ENCODE assay signal across 12 cellular contexts in genomic region chr2:12170151-12170550, GRCh38.
DNase-seq lines count a peak whose midpoint lies in the region; ATAC-seq and TF ChIP-seq lines count a peak whose summit lies in the region.
"Had no signal": no experiment of that assay in that cellular context is flagged by ENCODE, and none has a peak within 500 bp of the region (broad histone marks: within the 10 kb centered on the region; RNA-seq: fewer than 3 reads in every experiment).

No MANE protein-coding gene starts in this region.

- H3K4me1 Mint-ChIP-seq in MCF 10A (ENCODE audit: insufficient read depth, unreplicated experiment) (no peaks in the 10 kb centered on the region), nephron (peaks cover 43% of the 10 kb centered on the region)

- H3K9me3 ChIP-seq in breast epithelium (no peaks in the 10 kb centered on the region), esophagus muscularis mucosa (no peaks in the 10 kb centered on the region), upper lobe of right lung (no peaks in the 10 kb centered on the region)
- H3K9me3 ChIP-seq: A549 had no signal

- no peaks in the 10 kb centered on the region for H3K36me3 ChIP-seq in breast epithelium
- no peaks in the 10 kb centered on the region for H3K36me3 ChIP-seq in esophagus muscularis mucosa
- H3K36me3 ChIP-seq in upper lobe of right lung: no peaks in the 10 kb centered on the region

- BruUV-seq in MCF 10A (replicated peaks; lab: Mats Ljungman, UMichigan): no TSS peak

- no peak for TF ChIP-seq EP300 in esophagus muscularis mucosa (IDR thresholded peaks at IDR 0.05)

- no peak overlapping the region for H3K4me3 Mint-ChIP-seq in MCF 10A (ENCODE audit: unreplicated experiment)
- H3K4me3 Mint-ChIP-seq in nephron: no peak overlapping the region
- H3K4me3 Mint-ChIP-seq: neural crest cell had no signal

- WGBS in esophagus muscularis mucosa: 12% methylated on average over 5 of the region's 5 CpGs

- peak overlapping the region; percentile 85 to 86 for H3K27ac ChIP-seq in breast epithelium
- peak overlapping the region; percentile 60 to 67 (median 64) for H3K27ac ChIP-seq in esophagus muscularis mucosa (replicated peaks in 1 of 4)
- H3K27ac ChIP-seq in upper lobe of right lung: peak overlapping the region; percentile 17
- H3K27ac ChIP-seq: A549 had no signal

- no peaks in the 10 kb centered on the region for H3K27me3 Mint-ChIP-seq in MCF 10A (ENCODE audit: insufficient read depth, unreplicated experiment)
- peaks cover 4% of the 10 kb centered on the region for H3K27me3 Mint-ChIP-seq in nephron (ENCODE audit: low read depth)

- intact Hi-C loops in breast epithelium (cut with DNase I; ENCODE audit: low total_unique reads): no loop called here
- intact Hi-C loops in MCF 10A (cut with micrococcal nuclease): loop anchor here (5.0 kb wide), 1 partner anchor 837 kb away; no protein-coding TSS in a partner anchor
- intact Hi-C loops in esophagus muscularis mucosa (cut with DNase I): no loop called here
- intact Hi-C loops in upper lobe of right lung (cut with DNase I): no loop called here

- DNase-seq in breast epithelium (ENCODE audit: low spot score in 2 of 2): no peak
- DNase-seq in MCF 10A (ENCODE audit: unreplicated experiment): no peak
- no peak for DNase-seq in esophagus muscularis mucosa (ENCODE audit: extremely low spot score)
- no peak for DNase-seq in upper lobe of right lung
- no peak for DNase-seq in stimulated activated CD4-positive, alpha-beta T cell treated with anti-CD3 and anti-CD28 coated beads, Interleukin-4, amount 100 ng/mL, for 4 hours
- no peak for DNase-seq in EL
- DNase-seq: activated CD4-positive, CD25-positive, alpha-beta regulatory T cell treated with anti-CD3 and anti-CD28 coated beads, Interleukin-2, amount 50 U/mL, for 72 hours; effector CD4-positive, alpha-beta T cell had no signal

- no peaks in the 10 kb centered on the region for H3K36me3 Mint-ChIP-seq in MCF 10A (ENCODE audit: insufficient read depth, unreplicated experiment)
- no peaks in the 10 kb centered on the region for H3K36me3 Mint-ChIP-seq in nephron (ENCODE audit: low read depth)

- H3K9me3 Mint-ChIP-seq in MCF 10A (ENCODE audit: unreplicated experiment) (no peaks in the 10 kb centered on the region), nephron (no peaks in the 10 kb centered on the region)
- H3K9me3 Mint-ChIP-seq: neural crest cell had no signal

- ATAC-seq in upper lobe of right lung: no peak
- ATAC-seq in GM21528 (IDR thresholded peaks at IDR 0.05; ENCODE audit: low FRiP score, unreplicated experiment): no peak
- ATAC-seq: A549 had no signal

- H3K4me1 ChIP-seq in breast epithelium (peaks cover 9 to 13% of the 10 kb centered on the region in 2 donors), esophagus muscularis mucosa (peaks cover 26 to 34% (median 30%) of the 10 kb centered on the region in 4 donors), upper lobe of right lung (peaks cover 23% of the 10 kb centered on the region)
- H3K4me1 ChIP-seq: A549 had no signal

- CTCF ChIA-PET in MCF 10A (lab: Yijun Ruan, JAX): interaction anchor here (0.6 kb wide), 1 partner anchor 138 kb away, joined by 4 read pairs; no protein-coding TSS in a partner anchor

- H3K27ac Mint-ChIP-seq in MCF 10A (ENCODE audit: low read depth, unreplicated experiment) (no peak overlapping the region), nephron (peak overlapping the region; percentile 43 to 74 (median 66))

- TF ChIP-seq POLR2A in breast epithelium (IDR thresholded peaks at IDR 0.05) (no peak), esophagus muscularis mucosa (IDR thresholded peaks at IDR 0.05; ENCODE audit: low read depth) (no peak)

- POLR2A ChIA-PET in MCF 10A (lab: Yijun Ruan, JAX): interaction anchor here (0.6 to 1.0 kb wide), 3 partner anchors 12 to 65 kb away, joined by 3 to 5 read pairs (median 3); no protein-coding TSS in a partner anchor

- H3K27me3 ChIP-seq in breast epithelium: no peaks in the 10 kb centered on the region
- no peaks in the 10 kb centered on the region for H3K27me3 ChIP-seq in esophagus muscularis mucosa
- no peaks in the 10 kb centered on the region for H3K27me3 ChIP-seq in upper lobe of right lung

- TF ChIP-seq CTCF in breast epithelium (IDR thresholded peaks at IDR 0.05): no peak
- no peak for TF ChIP-seq CTCF in MCF 10A (IDR thresholded peaks at IDR 0.05; ENCODE audit: unreplicated experiment)
- no peak for TF ChIP-seq CTCF in esophagus muscularis mucosa (IDR thresholded peaks at IDR 0.05)
- no peak for TF ChIP-seq CTCF in nephron (IDR thresholded peaks at IDR 0.05; ENCODE audit: unreplicated experiment in 3 of 3)
- TF ChIP-seq CTCF in upper lobe of right lung (IDR thresholded peaks at IDR 0.05): no peak

- H3K4me3 ChIP-seq in breast epithelium (no peak overlapping the region), esophagus muscularis mucosa (no peak overlapping the region), upper lobe of right lung (no peak overlapping the region)
- H3K4me3 ChIP-seq: A549 had no signal

Comparison
In these comparisons a context has a peak if more than half of its experiments do, and no peak if none do; other contexts are left out.
1. H3K27ac ChIP-seq: peak in every context shown above with its lines; median percentile 86 in breast epithelium; 64 in esophagus muscularis mucosa; 17 in upper lobe of right lung.